ENCODE assay signal across 8 cellular contexts in the genomic region with DNA sequence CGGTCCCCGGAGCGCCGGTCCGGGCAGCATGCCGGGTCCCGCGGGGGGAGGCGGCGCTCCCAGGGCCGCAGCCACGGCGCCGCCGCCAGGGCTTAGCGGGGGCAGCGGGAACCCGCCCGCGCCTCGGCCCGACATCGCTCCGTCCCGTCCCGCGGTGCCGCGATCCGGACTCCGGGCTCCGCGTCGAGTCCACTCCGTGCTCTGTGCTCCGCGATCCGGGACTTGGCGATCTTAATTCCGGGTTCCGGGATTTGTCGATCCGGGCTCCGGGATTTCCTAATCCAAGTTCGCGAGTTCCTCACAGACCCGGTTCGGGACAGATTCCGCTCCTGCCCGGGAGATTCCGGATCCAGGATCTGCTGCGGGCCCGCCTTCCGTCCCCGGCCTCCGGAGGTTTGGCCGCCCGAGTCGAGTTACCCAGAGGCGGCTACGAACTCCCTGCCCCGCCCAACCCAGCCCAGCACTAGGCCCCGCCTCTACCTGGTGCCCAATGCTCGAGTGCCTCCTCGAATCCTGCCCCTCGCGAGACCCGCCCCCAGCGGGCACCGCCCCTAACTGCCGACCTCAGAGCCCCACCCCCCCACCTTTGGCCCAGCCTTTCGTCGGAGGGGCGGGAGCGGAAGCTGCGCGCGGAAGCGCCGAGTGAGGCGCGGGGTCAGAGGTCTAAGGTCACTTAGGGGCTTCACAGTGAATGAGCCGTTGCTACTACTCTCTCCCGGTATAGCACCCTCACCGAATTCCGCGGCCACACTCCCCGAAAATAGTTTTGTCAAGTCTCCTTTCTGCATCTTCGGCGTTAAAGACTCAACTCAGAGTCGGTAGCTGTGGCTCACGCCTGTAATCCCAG. TPM values are rescaled to one million over a fixed set of nuclear protein-coding genes. Genes with fewer than 3 reads are reported as not detected.
DNase-seq lines count a peak whose midpoint lies in the region; ATAC-seq and TF ChIP-seq lines count a peak whose summit lies in the region.

A gene (minus strand): TSS at position 146 of the 847 bp plus-strand sequence. CDS start 11 bp downstream, at position 135.

- peak; percentile 74 for ATAC-seq in GM21717 (IDR thresholded peaks at IDR 0.05; ENCODE audit: unreplicated experiment)

- peaks cover 19% of the 10 kb centered on the region for H3F3A ChIP-seq in PC-9 (ENCODE audit: insufficient read depth, low read depth)

- H3K9me3 Mint-ChIP-seq in activated T-cell treated with anti-CD3 and anti-CD28 coated beads, Interleukin-2, amount 50 U/mL, for 24 hours = no peaks in the 10 kb centered on the region

- peaks cover 6% of the 10 kb centered on the region for H4K20me1 ChIP-seq in PC-9 (ENCODE audit: insufficient read depth)

- CTCF ChIA-PET in PC-9 (lab: Charles Lee) = interaction anchor here (0.6 to 0.7 kb wide), 2 partner anchors 166 to 438 kb away, joined by 3 to 4 read pairs; no protein-coding TSS in a partner anchor

- H3K27ac ChIP-seq in PC-9 = peak within 1 kb of the TSS; percentile 47; the same call in 1 of the 2 replicates

- H3K79me2 ChIP-seq in PC-9 (ENCODE audit: low read depth) = peaks cover 44% of the 10 kb centered on the region

- intact Hi-C loops in PC-9 (cut with micrococcal nuclease; ENCODE audit: unreplicated experiment) = loop anchor here (1.0 to 10.0 kb wide), 4 partner anchors 15 to 418 kb away; a partner anchor contains a TSS

- no TSS peak for BruUV-seq in PC-9 (replicated peaks; lab: Mats Ljungman, UMichigan)

- H3K27me3 ChIP-seq in PC-9 (ENCODE audit: insufficient read depth, low read depth) (no peaks in the 10 kb centered on the region), mucosa of stomach (ENCODE audit: control insufficient read depth, insufficient read depth, low read length) (no peaks in the 10 kb centered on the region)

- peaks cover 44% of the 10 kb centered on the region for H3K4me1 Mint-ChIP-seq in activated T-cell treated with anti-CD3 and anti-CD28 coated beads, Interleukin-2, amount 50 U/mL, for 24 hours (ENCODE audit: low read depth)

- H3K27ac Mint-ChIP-seq in activated T-cell treated with anti-CD3 and anti-CD28 coated beads, Interleukin-2, amount 50 U/mL, for 24 hours = peak within 1 kb of the TSS; percentile 95

- peaks cover 24% of the 10 kb centered on the region for H3K36me3 Mint-ChIP-seq in activated T-cell treated with anti-CD3 and anti-CD28 coated beads, Interleukin-2, amount 50 U/mL, for 24 hours (ENCODE audit: low read depth)

- POLR2A ChIA-PET in PC-9 (lab: Charles Lee; ENCODE audit: unreplicated experiment) = interaction anchor here (0.7 kb wide), 1 partner anchor 13 kb away, joined by 6 read pairs; no protein-coding TSS in a partner anchor

- H2AFZ ChIP-seq in PC-9 = peak within 1 kb of the TSS; percentile 96

- peak; percentile 62 for TF ChIP-seq POLR2A in erythroblast (IDR thresholded peaks at IDR 0.05; ENCODE audit: low read length)

- no peaks in the 10 kb centered on the region for H3K27me3 Mint-ChIP-seq in activated T-cell treated with anti-CD3 and anti-CD28 coated beads, Interleukin-2, amount 50 U/mL, for 24 hours

- H3K4me3 ChIP-seq in PC-9 (peak within 1 kb of the TSS; percentile 86), mucosa of stomach (ENCODE audit: low read length) (peak within 1 kb of the TSS; percentile 86)

- H3K36me3 ChIP-seq in PC-9 (ENCODE audit: low read depth) (no peaks in the 10 kb centered on the region), mucosa of stomach (ENCODE audit: control insufficient read depth, insufficient read depth, low read length) (no peaks in the 10 kb centered on the region)

- peak within 1 kb of the TSS; percentile 97 for H3K4me3 Mint-ChIP-seq in activated T-cell treated with anti-CD3 and anti-CD28 coated beads, Interleukin-2, amount 50 U/mL, for 24 hours

- H3K4me1 ChIP-seq in PC-9 (replicated peaks; ENCODE audit: insufficient read depth) (peaks cover 43% of the 10 kb centered on the region), mucosa of stomach (ENCODE audit: control insufficient read depth, insufficient read depth, low read length) (peaks cover 36% of the 10 kb centered on the region)

- H3K9me3 ChIP-seq in PC-9 (ENCODE audit: insufficient read depth, low read depth) = no peaks in the 10 kb centered on the region
- no peaks in the 10 kb centered on the region for H3K9me3 ChIP-seq in mucosa of stomach (ENCODE audit: control insufficient read depth, low read length)

- H3K4me2 ChIP-seq in PC-9 = peak within 1 kb of the TSS; percentile 88

- H3K9me2 ChIP-seq in PC-9 (ENCODE audit: insufficient read depth) = no peaks in the 10 kb centered on the region

- in situ Hi-C loops in KBM-7 (cut with MboI; ENCODE audit: low pct_unique_long_range_greater_than_20kb, low sequenced_read_pairs) = no loop called here

- no peak for TF ChIP-seq CTCF in PC-9 (conservative IDR thresholded peaks at IDR 0.05)

- H3K9ac ChIP-seq in mucosa of stomach (ENCODE audit: low read length) = peak within 1 kb of the TSS; percentile 91

- DNase-seq in DMS153 (lab: John Stamatoyannopoulos, UW) (peak; percentile 98), KBM-7 (peak; percentile 98), PC-9 (peak; percentile 92 to 97), erythroblast (lab: John Stamatoyannopoulos, UW) (peak; percentile 99)
- DNase-seq in activated T-cell treated with anti-CD3 and anti-CD28 coated beads, Interleukin-2, amount 50 U/mL, for 24 hours = peak; percentile 99
- DNase-seq in stimulated activated CD8-positive, alpha-beta memory T cell treated with anti-CD3 and anti-CD28 coated beads, Interleukin-7, amount 100 ng/mL, for 1 hour (ENCODE audit: low read depth in 2 of 2) = peak; percentile 97 to 98

RNA-seq across cellular contexts. Expression of the gene that starts here (rescaled TPM):
- 73.6 and 98.7 TPM in 2 replicates for total RNA-seq in PC-9 (2021)

Comparison
In these comparisons a context has a peak if more than half of its experiments do, and no peak if none do; other contexts are left out.
1. Peak in every context shown above with its lines: DNase-seq, ATAC-seq, H3K4me3 ChIP-seq and H3K27ac ChIP-seq.